15 cellular contexts compared by ENCODE assay signal in the genomic region with DNA sequence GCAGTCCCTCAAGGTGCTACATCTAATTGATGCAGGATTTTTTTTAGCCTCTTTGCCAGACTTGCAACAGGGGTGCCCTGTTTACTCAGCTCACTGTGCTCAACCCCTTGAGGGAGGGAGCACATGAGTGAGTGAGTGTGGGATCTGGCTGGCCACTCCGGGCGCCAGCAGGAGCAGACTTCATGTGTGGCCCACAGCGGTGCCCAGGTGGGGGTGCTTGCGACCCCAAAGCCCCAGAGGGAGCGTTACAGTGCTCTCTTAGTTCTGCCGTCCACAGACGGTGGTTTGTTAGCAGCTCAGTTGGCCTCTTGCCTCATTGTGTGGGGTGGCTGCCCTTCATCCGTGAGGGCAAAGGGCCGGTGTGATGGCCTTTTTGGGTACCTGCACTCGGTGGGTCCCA.
"Had no signal": no experiment of that assay in that cellular context is flagged by ENCODE, and none has a peak within 500 bp of the region (broad histone marks: within the 10 kb centered on the region; RNA-seq: fewer than 3 reads in every experiment).

No MANE protein-coding gene starts in this region.

- H3K9me3 Mint-ChIP-seq: memory B cell; natural killer cell; neural progenitor cell; stimulated activated naive CD8-positive, alpha-beta T cell treated with anti-CD3 and anti-CD28 coated beads, Interleukin-15, Interleukin-2, amounts not matched to agents 100 ng/mL and 50 ng/mL, for 24 hours had no signal

- H3K4me2 ChIP-seq: neural progenitor cell, smooth muscle cell had no signal

- ATAC-seq: left lobe of liver, natural killer cell had no signal

- H2AFZ ChIP-seq: neural progenitor cell had no signal

- H3K4me3 Mint-ChIP-seq: memory B cell; mesothelial cell of epicardium; natural killer cell; neural progenitor cell; stimulated activated naive CD8-positive, alpha-beta T cell treated with anti-CD3 and anti-CD28 coated beads, Interleukin-15, Interleukin-2, amounts not matched to agents 100 ng/mL and 50 ng/mL, for 24 hours had no signal

- DNase-seq: colonic mucosa; effector CD4-positive, alpha-beta T cell; islet precursor cell; lower lobe of right lung; natural killer cell; stimulated activated CD4-positive, alpha-beta T cell treated with anti-CD3 and anti-CD28 coated beads, Interleukin-2, amount 100 ng/mL, for 48 hours; testis; transverse colon had no signal

- H3K27ac ChIP-seq: cardiac muscle cell, colonic mucosa, lower lobe of right lung, neural progenitor cell, testis, transverse colon had no signal

- H3K36me3 ChIP-seq: cardiac muscle cell, colonic mucosa, lower lobe of right lung, neural progenitor cell, transverse colon had no signal

- H3K9me3 ChIP-seq: colonic mucosa, lower lobe of right lung, testis, transverse colon had no signal

- H3K4me1 Mint-ChIP-seq: memory B cell, natural killer cell had no signal

- H3K4me1 ChIP-seq: lower lobe of right lung, neural progenitor cell, testis had no signal

- H3K9ac ChIP-seq: neural progenitor cell had no signal

- H3K27me3 ChIP-seq: cardiac muscle cell, colonic mucosa, neural progenitor cell, testis, transverse colon had no signal

- H3K36me3 Mint-ChIP-seq: memory B cell, natural killer cell, neural progenitor cell had no signal

- H3K27ac Mint-ChIP-seq: memory B cell; mesothelial cell of epicardium; natural killer cell; neural progenitor cell; stimulated activated naive CD8-positive, alpha-beta T cell treated with anti-CD3 and anti-CD28 coated beads, Interleukin-15, Interleukin-2, amounts not matched to agents 100 ng/mL and 50 ng/mL, for 24 hours had no signal

- H3K4me3 ChIP-seq: cardiac muscle cell, colonic mucosa, lower lobe of right lung, neural progenitor cell, smooth muscle cell, testis, transverse colon had no signal
